ENCODE assay signal across 1 cellular context in the genomic region with DNA sequence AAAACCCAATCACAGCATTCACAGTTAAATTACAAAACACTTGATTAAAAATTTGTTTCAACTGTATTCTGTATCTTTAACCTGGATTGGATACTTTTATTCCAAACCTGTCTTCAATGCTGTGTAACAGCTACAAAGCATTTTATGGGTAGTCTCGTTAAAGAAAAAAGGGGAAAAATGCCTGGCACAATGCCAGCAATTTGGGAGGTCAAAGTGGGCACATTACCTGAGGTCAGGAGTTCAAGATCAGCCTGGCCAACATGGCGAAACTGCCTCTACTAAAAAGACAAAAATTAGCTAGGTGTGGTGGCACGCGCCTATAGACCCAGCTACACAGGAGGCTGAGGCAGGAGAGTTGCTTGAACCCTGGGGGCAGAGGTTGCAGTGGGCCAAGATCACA.
TF ChIP-seq lines count a peak whose summit lies in the region.

No MANE protein-coding gene starts in this region.

TF ChIP-seq in liver, 16 proteins besides CTCF, POLR2A, EP300 and RAD21 (continued from another document):
- TF ChIP-seq, protein P1, sequence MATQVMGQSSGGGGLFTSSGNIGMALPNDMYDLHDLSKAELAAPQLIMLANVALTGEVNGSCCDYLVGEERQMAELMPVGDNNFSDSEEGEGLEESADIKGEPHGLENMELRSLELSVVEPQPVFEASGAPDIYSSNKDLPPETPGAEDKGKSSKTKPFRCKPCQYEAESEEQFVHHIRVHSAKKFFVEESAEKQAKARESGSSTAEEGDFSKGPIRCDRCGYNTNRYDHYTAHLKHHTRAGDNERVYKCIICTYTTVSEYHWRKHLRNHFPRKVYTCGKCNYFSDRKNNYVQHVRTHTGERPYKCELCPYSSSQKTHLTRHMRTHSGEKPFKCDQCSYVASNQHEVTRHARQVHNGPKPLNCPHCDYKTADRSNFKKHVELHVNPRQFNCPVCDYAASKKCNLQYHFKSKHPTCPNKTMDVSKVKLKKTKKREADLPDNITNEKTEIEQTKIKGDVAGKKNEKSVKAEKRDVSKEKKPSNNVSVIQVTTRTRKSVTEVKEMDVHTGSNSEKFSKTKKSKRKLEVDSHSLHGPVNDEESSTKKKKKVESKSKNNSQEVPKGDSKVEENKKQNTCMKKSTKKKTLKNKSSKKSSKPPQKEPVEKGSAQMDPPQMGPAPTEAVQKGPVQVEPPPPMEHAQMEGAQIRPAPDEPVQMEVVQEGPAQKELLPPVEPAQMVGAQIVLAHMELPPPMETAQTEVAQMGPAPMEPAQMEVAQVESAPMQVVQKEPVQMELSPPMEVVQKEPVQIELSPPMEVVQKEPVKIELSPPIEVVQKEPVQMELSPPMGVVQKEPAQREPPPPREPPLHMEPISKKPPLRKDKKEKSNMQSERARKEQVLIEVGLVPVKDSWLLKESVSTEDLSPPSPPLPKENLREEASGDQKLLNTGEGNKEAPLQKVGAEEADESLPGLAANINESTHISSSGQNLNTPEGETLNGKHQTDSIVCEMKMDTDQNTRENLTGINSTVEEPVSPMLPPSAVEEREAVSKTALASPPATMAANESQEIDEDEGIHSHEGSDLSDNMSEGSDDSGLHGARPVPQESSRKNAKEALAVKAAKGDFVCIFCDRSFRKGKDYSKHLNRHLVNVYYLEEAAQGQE (IDR thresholded peaks at IDR 0.05), result no peak
- TF ChIP-seq EGR1 (IDR thresholded peaks at IDR 0.05; ENCODE audit: low read depth in 2 of 2) (no peak), JUND (IDR thresholded peaks at IDR 0.05) (no peak)
